8 cellular contexts compared by ENCODE assay signal in the genomic region with DNA sequence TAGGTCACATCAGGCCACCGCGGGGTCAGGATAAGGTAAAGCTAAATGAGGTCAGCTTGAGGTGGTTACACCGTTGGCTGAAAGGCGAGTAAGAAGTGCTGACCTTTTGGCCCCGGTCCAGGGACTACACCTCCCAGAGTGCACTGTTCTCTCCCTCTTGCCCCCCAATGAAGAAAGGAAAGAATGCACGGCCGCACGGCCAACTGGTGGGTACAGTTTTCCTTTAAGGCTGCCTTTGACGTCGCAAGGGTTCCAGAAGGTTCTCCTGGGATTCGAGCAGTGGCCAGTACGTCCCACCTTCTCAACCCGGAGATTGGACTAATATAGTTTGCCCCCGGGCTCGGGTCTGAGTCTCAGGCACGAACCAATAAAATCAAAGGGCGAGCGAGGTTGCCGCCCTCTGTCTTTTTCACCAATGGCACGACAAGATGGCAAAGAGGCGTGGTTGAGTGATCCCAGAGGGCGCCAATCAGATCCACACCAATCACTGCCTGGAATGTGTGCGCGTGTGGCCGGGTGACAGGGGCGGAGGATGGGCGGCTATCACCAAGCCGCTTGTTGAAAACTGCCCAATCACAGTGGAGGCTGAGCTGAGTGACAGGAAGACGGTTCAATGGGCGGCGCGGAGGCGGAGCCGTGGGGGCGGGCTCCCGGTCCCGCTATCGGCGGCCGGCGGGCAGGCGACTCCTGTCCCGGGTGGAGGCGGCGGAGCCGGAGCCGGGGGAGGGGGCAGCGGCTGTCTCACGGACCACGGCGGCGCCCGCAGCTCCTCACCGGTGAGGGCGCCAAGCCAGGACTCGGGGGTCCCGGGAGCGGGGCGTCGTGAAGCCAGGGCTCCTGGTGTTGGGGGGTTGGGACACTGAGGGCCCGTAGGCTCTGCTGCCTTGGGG. TPM values are rescaled to one million over a fixed set of nuclear protein-coding genes. Genes with fewer than 3 reads are reported as not detected.
DNase-seq lines count a peak whose midpoint lies in the region; ATAC-seq lines count a peak whose summit lies in the region.

A gene (plus strand): TSS at position 690 of the 890 bp plus-strand sequence. CDS start 886 bp downstream, outside the sequence.

- ATAC-seq in GM19351 (IDR thresholded peaks at IDR 0.05; ENCODE audit: unreplicated experiment) (peak; percentile 85), HG03520 (IDR thresholded peaks at IDR 0.05; ENCODE audit: unreplicated experiment) (peak; percentile 82), left colon (peak; percentile 96)

- peak; percentile 95 to 100 (median 99) for DNase-seq in C1 segment of cervical spinal cord (lab: John Stamatoyannopoulos, UW)
- DNase-seq in NCI-H526 treated with DMSO at 0.1 percent for 48 hours (lab: John Stamatoyannopoulos, UW) = peak; percentile 98
- peak; percentile 95 for DNase-seq in activated CD4-positive, alpha-beta T cell treated with anti-CD3 and anti-CD28 coated beads, Interleukin-2, amount 50 U/mL, for 1 hour
- DNase-seq in cortex of kidney (lab: John Stamatoyannopoulos, UW) = peak; percentile 69
- peak; percentile 95 to 99 for DNase-seq in left colon
- peak; percentile 92 to 95 for DNase-seq in stimulated activated CD4-positive, alpha-beta T cell treated with anti-CD3 and anti-CD28 coated beads, Interleukin-1b, Interleukin-23, amount 100 ng/mL, for 4 hours (ENCODE audit: low read depth in 2 of 2)

- intact Hi-C loops in left colon (cut with DNase I, micrococcal nuclease) = no loop called here

RNA-seq across cellular contexts. Expression of the gene that starts here (rescaled TPM):
- 1 to 10 TPM; 1.2 to 7.1 TPM for total RNA-seq in left colon

Comparison
In these comparisons a context has a peak if more than half of its experiments do, and no peak if none do; other contexts are left out.
1. Peak in every context shown above with its lines: DNase-seq and ATAC-seq.